Comparison of ENCODE assay signal across 10 cellular contexts in genomic region chr22:22997262-22997898, GRCh38.
"Had no signal": no experiment of that assay in that cellular context is flagged by ENCODE, and none has a peak within 500 bp of the region (broad histone marks: within the 10 kb centered on the region; RNA-seq: fewer than 3 reads in every experiment).

No MANE protein-coding gene starts in this region.

- H2AFZ ChIP-seq: GM23338 had no signal

- DNase-seq: H9, HCEC 1CT, HFFc6, IMR-90, KBM-7 had no signal

- H3K9ac ChIP-seq: KMS-11 had no signal

- FAIRE-seq: H1, H54 had no signal

- ATAC-seq: GM23338 had no signal

- H3K27ac ChIP-seq: HL-60, KMS-11 had no signal

- H3K4me2 ChIP-seq: GM23338, KMS-11 had no signal

- H3K4me3 ChIP-seq: GM23338 had no signal
